ENCODE assay signal across 24 cellular contexts in the genomic region with DNA sequence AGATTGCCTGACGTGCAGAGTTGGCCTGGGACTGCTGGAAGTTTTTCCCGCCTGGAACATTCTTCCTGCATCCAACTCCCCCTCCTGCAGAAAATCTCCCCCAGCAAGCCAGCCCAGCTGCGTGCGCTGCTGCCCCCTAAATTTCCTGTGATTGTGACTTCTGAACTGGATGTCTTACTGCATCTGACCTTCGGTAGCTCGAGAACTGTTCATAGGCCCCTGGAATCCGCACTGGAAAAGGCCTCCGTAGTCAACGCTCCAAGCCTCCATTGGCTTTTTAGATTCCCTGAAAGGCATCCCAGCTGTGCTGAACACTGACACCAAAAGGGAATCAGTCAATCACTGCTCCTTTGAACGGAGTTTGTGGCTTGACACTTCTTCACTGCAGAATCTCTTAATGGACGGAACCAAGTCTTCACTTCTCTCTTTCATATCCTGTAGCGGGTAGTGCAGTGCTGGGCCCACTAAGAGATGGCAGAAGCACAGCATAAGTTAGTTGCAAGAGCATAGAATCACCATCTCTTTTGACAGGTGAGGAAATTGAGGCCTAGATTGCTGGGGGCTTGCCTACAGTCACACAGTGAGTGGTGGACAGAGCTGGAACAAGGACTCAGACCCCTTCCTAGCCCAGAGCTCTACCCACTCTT. TPM values are rescaled to one million over a fixed set of nuclear protein-coding genes. Genes with fewer than 3 reads are reported as not detected.
"Had no signal": no experiment of that assay in that cellular context is flagged by ENCODE, and none has a peak within 500 bp of the region (broad histone marks: within the 10 kb centered on the region; RNA-seq: fewer than 3 reads in every experiment).

No MANE protein-coding gene starts in this region.

- H3K27ac Mint-ChIP-seq: activated naive CD4-positive, alpha-beta T cell treated with anti-CD3 and anti-CD28 coated beads for 36 hours; activated naive CD8-positive, alpha-beta T cell treated with anti-CD3 and anti-CD28 coated beads, Interleukin-2, amount 50 U/mL, for 24 hours; activated T-helper 2 cell treated with anti-CD3 and anti-CD28 coated beads, Interferon-gamma antibody, Interleukin-2, Interleukin-4, amounts not matched to agents 10 μg/mL and 5 μg/mL and 100 μg/mL, durations not matched to agents 14 hours and 24 hours and 36 hours; effector memory CD8-positive, alpha-beta T cell; stimulated activated naive CD8-positive, alpha-beta T cell treated with anti-CD3 and anti-CD28 coated beads, Interleukin-15, Interleukin-2, amounts not matched to agents 100 ng/mL and 50 ng/mL, for 24 hours; T-cell; type B pancreatic cell had no signal

- DNase-seq: activated CD4-positive, alpha-beta T cell treated with anti-CD3 and anti-CD28 coated beads for 1 hour; activated CD4-positive, alpha-beta T cell treated with anti-CD3 and anti-CD28 coated beads, Interleukin-2, amount 50 U/mL, for 4 hours; activated naive CD4-positive, alpha-beta T cell treated with anti-CD3 and anti-CD28 coated beads for 36 hours; activated naive CD8-positive, alpha-beta T cell treated with anti-CD3 and anti-CD28 coated beads, Interleukin-2, amount 50 U/mL, for 24 hours; activated T-cell treated with anti-CD3 and anti-CD28 coated beads for 4 hours; aorta; dermis blood vessel endothelial cell; effector memory CD8-positive, alpha-beta T cell; foreskin melanocyte; head of caudate nucleus; midbrain; ovary; small intestine; stimulated activated CD4-positive, alpha-beta T cell treated with anti-CD3 and anti-CD28 coated beads, Interleukin-4, amount 100 ng/mL, for 4 hours; stimulated activated CD8-positive, alpha-beta memory T cell treated with anti-CD3 and anti-CD28 coated beads, Interleukin-4, amount 100 ng/mL, for 48 hours; T-cell; T-helper 9 cell had no signal

- H3K9me3 Mint-ChIP-seq: activated T-helper 2 cell treated with anti-CD3 and anti-CD28 coated beads, Interferon-gamma antibody, Interleukin-2, Interleukin-4, amounts not matched to agents 10 μg/mL and 5 μg/mL and 100 μg/mL, durations not matched to agents 14 hours and 24 hours and 36 hours; effector memory CD8-positive, alpha-beta T cell; stimulated activated naive CD8-positive, alpha-beta T cell treated with anti-CD3 and anti-CD28 coated beads, Interleukin-15, Interleukin-2, amounts not matched to agents 100 ng/mL and 50 ng/mL, for 24 hours had no signal

- H3K4me3 ChIP-seq: breast epithelium, lung, ovary had no signal

- H3K27ac ChIP-seq: breast epithelium, epithelial cell of prostate, ovary, VCaP had no signal

- H3K4me1 Mint-ChIP-seq: activated naive CD8-positive, alpha-beta T cell treated with anti-CD3 and anti-CD28 coated beads, Interleukin-2, amount 50 U/mL, for 24 hours; T-cell had no signal

- H3K36me3 Mint-ChIP-seq: T-cell, type B pancreatic cell had no signal

- H3K9me3 ChIP-seq: ovary had no signal

- H3K4me1 ChIP-seq: breast epithelium had no signal

- H3K36me3 ChIP-seq: breast epithelium, ovary had no signal

- H3K4me3 Mint-ChIP-seq: activated naive CD4-positive, alpha-beta T cell treated with anti-CD3 and anti-CD28 coated beads for 36 hours; activated naive CD8-positive, alpha-beta T cell treated with anti-CD3 and anti-CD28 coated beads, Interleukin-2, amount 50 U/mL, for 24 hours; effector memory CD8-positive, alpha-beta T cell; stimulated activated naive CD8-positive, alpha-beta T cell treated with anti-CD3 and anti-CD28 coated beads, Interleukin-15, Interleukin-2, amounts not matched to agents 100 ng/mL and 50 ng/mL, for 24 hours; T-cell; type B pancreatic cell had no signal

- ATAC-seq: activated naive CD8-positive, alpha-beta T cell treated with anti-CD3 and anti-CD28 coated beads, Interleukin-2, amount 50 U/mL, for 24 hours; effector memory CD8-positive, alpha-beta T cell; T-cell had no signal

- H3K27me3 ChIP-seq: breast epithelium, ovary had no signal

RNA-seq across cellular contexts. Expression of a gene that starts 14.2 kb away (rescaled TPM):
- total RNA-seq: activated naive CD4-positive, alpha-beta T cell treated with anti-CD3 and anti-CD28 coated beads for 36 hours; activated T-helper 2 cell treated with anti-CD3 and anti-CD28 coated beads, Interferon-gamma antibody, Interleukin-2, Interleukin-4, amounts not matched to agents 10 μg/mL and 5 μg/mL and 100 μg/mL, durations not matched to agents 14 hours and 24 hours and 36 hours had no signal
